ENCODE assay signal across 1 cellular context in the genomic region with DNA sequence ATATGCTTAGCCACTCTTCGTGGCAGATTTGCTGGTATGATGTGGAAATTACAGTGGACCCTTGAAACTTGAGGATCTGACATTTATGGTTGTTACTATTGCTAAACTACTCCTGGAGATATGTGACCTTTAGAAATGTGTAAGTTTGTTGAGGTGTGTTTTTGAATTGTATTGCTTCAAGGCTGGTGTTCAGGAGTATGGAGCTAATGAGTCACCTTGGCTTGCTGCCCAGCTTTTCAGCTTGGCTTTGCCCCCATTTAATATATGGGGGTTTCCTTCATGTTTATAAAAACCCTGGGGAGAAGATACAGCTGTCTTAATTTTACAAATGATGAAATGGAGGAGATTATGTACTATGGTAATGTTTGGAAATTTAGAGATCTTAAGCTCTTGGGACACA.
TF ChIP-seq lines count a peak whose summit lies in the region.

No MANE protein-coding gene starts in this region.

TF ChIP-seq in GM23338, 12 proteins besides CTCF, POLR2A, EP300 and RAD21 (continued from another document):
- TF ChIP-seq, protein P1, sequence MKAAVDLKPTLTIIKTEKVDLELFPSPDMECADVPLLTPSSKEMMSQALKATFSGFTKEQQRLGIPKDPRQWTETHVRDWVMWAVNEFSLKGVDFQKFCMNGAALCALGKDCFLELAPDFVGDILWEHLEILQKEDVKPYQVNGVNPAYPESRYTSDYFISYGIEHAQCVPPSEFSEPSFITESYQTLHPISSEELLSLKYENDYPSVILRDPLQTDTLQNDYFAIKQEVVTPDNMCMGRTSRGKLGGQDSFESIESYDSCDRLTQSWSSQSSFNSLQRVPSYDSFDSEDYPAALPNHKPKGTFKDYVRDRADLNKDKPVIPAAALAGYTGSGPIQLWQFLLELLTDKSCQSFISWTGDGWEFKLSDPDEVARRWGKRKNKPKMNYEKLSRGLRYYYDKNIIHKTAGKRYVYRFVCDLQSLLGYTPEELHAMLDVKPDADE (IDR thresholded peaks at IDR 0.05) = no peak
- TF ChIP-seq EZH2phosphoT487 (IDR thresholded peaks at IDR 0.05; ENCODE audit: unreplicated experiment) (no peak), NANOG (IDR thresholded peaks at IDR 0.05; ENCODE audit: borderline replicate concordance) (no peak), JUNB (IDR thresholded peaks at IDR 0.05; ENCODE audit: unreplicated experiment) (no peak), ZNF331 (CRISPR knock-in tag; IDR thresholded peaks at IDR 0.05; ENCODE audit: low read depth) (no peak)
- TF ChIP-seq, protein P2, sequence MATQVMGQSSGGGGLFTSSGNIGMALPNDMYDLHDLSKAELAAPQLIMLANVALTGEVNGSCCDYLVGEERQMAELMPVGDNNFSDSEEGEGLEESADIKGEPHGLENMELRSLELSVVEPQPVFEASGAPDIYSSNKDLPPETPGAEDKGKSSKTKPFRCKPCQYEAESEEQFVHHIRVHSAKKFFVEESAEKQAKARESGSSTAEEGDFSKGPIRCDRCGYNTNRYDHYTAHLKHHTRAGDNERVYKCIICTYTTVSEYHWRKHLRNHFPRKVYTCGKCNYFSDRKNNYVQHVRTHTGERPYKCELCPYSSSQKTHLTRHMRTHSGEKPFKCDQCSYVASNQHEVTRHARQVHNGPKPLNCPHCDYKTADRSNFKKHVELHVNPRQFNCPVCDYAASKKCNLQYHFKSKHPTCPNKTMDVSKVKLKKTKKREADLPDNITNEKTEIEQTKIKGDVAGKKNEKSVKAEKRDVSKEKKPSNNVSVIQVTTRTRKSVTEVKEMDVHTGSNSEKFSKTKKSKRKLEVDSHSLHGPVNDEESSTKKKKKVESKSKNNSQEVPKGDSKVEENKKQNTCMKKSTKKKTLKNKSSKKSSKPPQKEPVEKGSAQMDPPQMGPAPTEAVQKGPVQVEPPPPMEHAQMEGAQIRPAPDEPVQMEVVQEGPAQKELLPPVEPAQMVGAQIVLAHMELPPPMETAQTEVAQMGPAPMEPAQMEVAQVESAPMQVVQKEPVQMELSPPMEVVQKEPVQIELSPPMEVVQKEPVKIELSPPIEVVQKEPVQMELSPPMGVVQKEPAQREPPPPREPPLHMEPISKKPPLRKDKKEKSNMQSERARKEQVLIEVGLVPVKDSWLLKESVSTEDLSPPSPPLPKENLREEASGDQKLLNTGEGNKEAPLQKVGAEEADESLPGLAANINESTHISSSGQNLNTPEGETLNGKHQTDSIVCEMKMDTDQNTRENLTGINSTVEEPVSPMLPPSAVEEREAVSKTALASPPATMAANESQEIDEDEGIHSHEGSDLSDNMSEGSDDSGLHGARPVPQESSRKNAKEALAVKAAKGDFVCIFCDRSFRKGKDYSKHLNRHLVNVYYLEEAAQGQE (IDR thresholded peaks at IDR 0.05; ENCODE audit: unreplicated experiment) = no peak
